In the genomic region with DNA sequence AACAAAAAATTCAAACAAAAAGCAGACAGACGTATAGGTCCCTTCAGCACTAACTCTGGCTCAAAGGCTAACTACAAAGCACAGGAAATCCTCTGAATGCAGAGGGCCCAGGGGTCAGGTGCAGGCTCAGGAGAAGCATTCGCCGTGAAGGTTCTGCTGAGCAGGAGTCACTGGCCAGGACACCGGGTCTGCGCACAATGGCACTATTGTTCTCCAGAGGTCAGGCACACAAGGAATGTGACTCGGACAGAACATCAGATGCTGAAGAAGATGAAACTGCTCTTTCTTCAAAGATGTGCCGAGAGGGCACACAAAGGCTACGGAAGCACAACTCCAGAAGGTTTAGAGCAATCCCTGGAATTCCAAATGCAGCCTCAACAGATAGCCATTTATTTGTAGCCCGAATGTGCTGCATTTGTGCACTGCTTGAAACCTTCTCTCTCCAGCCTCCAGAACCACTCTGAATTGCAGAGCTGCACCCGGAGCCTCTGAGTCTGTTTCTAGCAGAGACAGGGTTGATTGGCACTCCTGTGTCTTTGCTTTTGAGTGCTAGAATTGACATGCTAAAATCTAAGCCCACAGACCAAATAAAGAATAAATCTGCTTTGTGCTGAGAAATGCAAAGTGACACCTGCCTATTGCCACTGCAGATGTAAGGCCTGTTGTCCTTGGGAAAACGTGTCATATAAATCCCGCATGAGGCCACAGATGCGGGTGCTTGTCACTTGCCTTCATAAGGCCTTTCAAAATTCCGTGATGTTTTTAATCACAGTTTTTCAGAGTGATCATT, we compare ENCODE assay signal across 1 cellular context.
TF ChIP-seq lines count a peak whose summit lies in the region.

No MANE protein-coding gene starts in this region.

TF ChIP-seq in HepG2, 621 proteins besides CTCF, POLR2A, EP300 and RAD21 (continued from another document and continues in another):
- TF ChIP-seq MAF1 (CRISPR knock-in tag; IDR thresholded peaks at IDR 0.05; ENCODE audit: borderline replicate concordance) (no peak), ZNF577 (CRISPR knock-in tag; IDR thresholded peaks at IDR 0.05; ENCODE audit: borderline replicate concordance, low read depth) (no peak), ZNF556 (CRISPR knock-in tag; IDR thresholded peaks at IDR 0.05; ENCODE audit: borderline replicate concordance) (peak; percentile 55; the same call in 1 of the 2 replicates), TCF7L2 (IDR thresholded peaks at IDR 0.05; ENCODE audit: low read depth, low read length) (peak; percentile 67), ARHGAP35 (CRISPR knock-in tag; IDR thresholded peaks at IDR 0.05; ENCODE audit: borderline replicate concordance) (no peak), ZFAT (CRISPR knock-in tag; conservative IDR thresholded peaks at IDR 0.05) (no peak), ZNF441 (CRISPR knock-in tag; IDR thresholded peaks at IDR 0.05; ENCODE audit: borderline replicate concordance) (peak; percentile 42; the same call in 1 of the 2 replicates), HNF4A (CRISPR knock-in tag; IDR thresholded peaks at IDR 0.05) (peak; percentile 93), LCORL (IDR thresholded peaks at IDR 0.05) (no peak), LCORL (CRISPR knock-in tag; IDR thresholded peaks at IDR 0.05) (peak; percentile 69; the same call in 1 of the 2 replicates), RCOR2 (CRISPR knock-in tag; IDR thresholded peaks at IDR 0.05) (peak; percentile 96), SMARCE1 (IDR thresholded peaks at IDR 0.05; ENCODE audit: borderline replicate concordance) (no peak), TP53 (CRISPR knock-in tag; conservative IDR thresholded peaks at IDR 0.05) (no peak; the same call in 1 of the 2 replicates), MYC (CRISPR knock-in tag; IDR thresholded peaks at IDR 0.05; ENCODE audit: borderline replicate concordance) (peak; percentile 40; the same call in 1 of the 2 replicates), TBX2 (CRISPR knock-in tag; IDR thresholded peaks at IDR 0.05; ENCODE audit: borderline replicate concordance) (peak; percentile 89), SIX4 (CRISPR knock-in tag; IDR thresholded peaks at IDR 0.05) (peak; percentile 17; the same call in 1 of the 2 replicates), ZNF616 (CRISPR knock-in tag; IDR thresholded peaks at IDR 0.05; ENCODE audit: low read depth) (no peak), JUND (CRISPR knock-in tag; IDR thresholded peaks at IDR 0.05) (peak; percentile 23; the same call in 1 of the 2 replicates), CHD4 (IDR thresholded peaks at IDR 0.05; ENCODE audit: borderline replicate concordance, low read length) (no peak), HIVEP1 (CRISPR knock-in tag; IDR thresholded peaks at IDR 0.05) (0 out of 2 replicates have a peak, but pooled peaks have one; percentile 32), SKI (IDR thresholded peaks at IDR 0.05; ENCODE audit: partially characterized antibody) (peak; percentile 92), IKZF1 (IDR thresholded peaks at IDR 0.05) (no peak), ETV6 (CRISPR knock-in tag; conservative IDR thresholded peaks at IDR 0.05) (no peak), TOPORS (CRISPR knock-in tag; IDR thresholded peaks at IDR 0.05) (no peak), CREB1 (IDR thresholded peaks at IDR 0.05) (no peak), CREB1 (CRISPR knock-in tag; IDR thresholded peaks at IDR 0.05) (peak; percentile 52; the same call in 1 of the 2 replicates), ELF1 (CRISPR knock-in tag; IDR thresholded peaks at IDR 0.05) (no peak), TRIM24 (CRISPR knock-in tag; IDR thresholded peaks at IDR 0.05) (0 out of 2 replicates have a peak, but pooled peaks have one; percentile 55)
- TF ChIP-seq, protein P1, sequence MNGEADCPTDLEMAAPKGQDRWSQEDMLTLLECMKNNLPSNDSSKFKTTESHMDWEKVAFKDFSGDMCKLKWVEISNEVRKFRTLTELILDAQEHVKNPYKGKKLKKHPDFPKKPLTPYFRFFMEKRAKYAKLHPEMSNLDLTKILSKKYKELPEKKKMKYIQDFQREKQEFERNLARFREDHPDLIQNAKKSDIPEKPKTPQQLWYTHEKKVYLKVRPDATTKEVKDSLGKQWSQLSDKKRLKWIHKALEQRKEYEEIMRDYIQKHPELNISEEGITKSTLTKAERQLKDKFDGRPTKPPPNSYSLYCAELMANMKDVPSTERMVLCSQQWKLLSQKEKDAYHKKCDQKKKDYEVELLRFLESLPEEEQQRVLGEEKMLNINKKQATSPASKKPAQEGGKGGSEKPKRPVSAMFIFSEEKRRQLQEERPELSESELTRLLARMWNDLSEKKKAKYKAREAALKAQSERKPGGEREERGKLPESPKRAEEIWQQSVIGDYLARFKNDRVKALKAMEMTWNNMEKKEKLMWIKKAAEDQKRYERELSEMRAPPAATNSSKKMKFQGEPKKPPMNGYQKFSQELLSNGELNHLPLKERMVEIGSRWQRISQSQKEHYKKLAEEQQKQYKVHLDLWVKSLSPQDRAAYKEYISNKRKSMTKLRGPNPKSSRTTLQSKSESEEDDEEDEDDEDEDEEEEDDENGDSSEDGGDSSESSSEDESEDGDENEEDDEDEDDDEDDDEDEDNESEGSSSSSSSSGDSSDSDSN (CRISPR knock-in tag; IDR thresholded peaks at IDR 0.05), result peak; percentile 46; the same call in 1 of the 2 replicates
- TF ChIP-seq, protein P2, sequence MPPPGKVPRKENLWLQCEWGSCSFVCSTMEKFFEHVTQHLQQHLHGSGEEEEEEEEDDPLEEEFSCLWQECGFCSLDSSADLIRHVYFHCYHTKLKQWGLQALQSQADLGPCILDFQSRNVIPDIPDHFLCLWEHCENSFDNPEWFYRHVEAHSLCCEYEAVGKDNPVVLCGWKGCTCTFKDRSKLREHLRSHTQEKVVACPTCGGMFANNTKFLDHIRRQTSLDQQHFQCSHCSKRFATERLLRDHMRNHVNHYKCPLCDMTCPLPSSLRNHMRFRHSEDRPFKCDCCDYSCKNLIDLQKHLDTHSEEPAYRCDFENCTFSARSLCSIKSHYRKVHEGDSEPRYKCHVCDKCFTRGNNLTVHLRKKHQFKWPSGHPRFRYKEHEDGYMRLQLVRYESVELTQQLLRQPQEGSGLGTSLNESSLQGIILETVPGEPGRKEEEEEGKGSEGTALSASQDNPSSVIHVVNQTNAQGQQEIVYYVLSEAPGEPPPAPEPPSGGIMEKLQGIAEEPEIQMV (CRISPR knock-in tag; IDR thresholded peaks at IDR 0.05; ENCODE audit: low read depth), result 0 out of 2 replicates have a peak, but pooled peaks have one; percentile 37
- TF ChIP-seq, protein P3, sequence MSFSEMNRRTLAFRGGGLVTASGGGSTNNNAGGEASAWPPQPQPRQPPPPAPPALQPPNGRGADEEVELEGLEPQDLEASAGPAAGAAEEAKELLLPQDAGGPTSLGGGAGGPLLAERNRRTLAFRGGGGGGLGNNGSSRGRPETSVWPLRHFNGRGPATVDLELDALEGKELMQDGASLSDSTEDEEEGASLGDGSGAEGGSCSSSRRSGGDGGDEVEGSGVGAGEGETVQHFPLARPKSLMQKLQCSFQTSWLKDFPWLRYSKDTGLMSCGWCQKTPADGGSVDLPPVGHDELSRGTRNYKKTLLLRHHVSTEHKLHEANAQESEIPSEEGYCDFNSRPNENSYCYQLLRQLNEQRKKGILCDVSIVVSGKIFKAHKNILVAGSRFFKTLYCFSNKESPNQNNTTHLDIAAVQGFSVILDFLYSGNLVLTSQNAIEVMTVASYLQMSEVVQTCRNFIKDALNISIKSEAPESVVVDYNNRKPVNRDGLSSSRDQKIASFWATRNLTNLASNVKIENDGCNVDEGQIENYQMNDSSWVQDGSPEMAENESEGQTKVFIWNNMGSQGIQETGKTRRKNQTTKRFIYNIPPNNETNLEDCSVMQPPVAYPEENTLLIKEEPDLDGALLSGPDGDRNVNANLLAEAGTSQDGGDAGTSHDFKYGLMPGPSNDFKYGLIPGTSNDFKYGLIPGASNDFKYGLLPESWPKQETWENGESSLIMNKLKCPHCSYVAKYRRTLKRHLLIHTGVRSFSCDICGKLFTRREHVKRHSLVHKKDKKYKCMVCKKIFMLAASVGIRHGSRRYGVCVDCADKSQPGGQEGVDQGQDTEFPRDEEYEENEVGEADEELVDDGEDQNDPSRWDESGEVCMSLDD (CRISPR knock-in tag; IDR thresholded peaks at IDR 0.05; ENCODE audit: borderline replicate concordance), result no peak
- TF ChIP-seq, protein P4, sequence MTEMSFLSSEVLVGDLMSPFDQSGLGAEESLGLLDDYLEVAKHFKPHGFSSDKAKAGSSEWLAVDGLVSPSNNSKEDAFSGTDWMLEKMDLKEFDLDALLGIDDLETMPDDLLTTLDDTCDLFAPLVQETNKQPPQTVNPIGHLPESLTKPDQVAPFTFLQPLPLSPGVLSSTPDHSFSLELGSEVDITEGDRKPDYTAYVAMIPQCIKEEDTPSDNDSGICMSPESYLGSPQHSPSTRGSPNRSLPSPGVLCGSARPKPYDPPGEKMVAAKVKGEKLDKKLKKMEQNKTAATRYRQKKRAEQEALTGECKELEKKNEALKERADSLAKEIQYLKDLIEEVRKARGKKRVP (CRISPR knock-in tag; IDR thresholded peaks at IDR 0.05), result peak in 1 of 2 experiments; percentile 34; a peak in 1 of 4 replicates
- TF ChIP-seq, protein P5, sequence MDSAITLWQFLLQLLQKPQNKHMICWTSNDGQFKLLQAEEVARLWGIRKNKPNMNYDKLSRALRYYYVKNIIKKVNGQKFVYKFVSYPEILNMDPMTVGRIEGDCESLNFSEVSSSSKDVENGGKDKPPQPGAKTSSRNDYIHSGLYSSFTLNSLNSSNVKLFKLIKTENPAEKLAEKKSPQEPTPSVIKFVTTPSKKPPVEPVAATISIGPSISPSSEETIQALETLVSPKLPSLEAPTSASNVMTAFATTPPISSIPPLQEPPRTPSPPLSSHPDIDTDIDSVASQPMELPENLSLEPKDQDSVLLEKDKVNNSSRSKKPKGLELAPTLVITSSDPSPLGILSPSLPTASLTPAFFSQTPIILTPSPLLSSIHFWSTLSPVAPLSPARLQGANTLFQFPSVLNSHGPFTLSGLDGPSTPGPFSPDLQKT (CRISPR knock-in tag; IDR thresholded peaks at IDR 0.05; ENCODE audit: borderline replicate concordance), result no peak
- TF ChIP-seq, protein P6, sequence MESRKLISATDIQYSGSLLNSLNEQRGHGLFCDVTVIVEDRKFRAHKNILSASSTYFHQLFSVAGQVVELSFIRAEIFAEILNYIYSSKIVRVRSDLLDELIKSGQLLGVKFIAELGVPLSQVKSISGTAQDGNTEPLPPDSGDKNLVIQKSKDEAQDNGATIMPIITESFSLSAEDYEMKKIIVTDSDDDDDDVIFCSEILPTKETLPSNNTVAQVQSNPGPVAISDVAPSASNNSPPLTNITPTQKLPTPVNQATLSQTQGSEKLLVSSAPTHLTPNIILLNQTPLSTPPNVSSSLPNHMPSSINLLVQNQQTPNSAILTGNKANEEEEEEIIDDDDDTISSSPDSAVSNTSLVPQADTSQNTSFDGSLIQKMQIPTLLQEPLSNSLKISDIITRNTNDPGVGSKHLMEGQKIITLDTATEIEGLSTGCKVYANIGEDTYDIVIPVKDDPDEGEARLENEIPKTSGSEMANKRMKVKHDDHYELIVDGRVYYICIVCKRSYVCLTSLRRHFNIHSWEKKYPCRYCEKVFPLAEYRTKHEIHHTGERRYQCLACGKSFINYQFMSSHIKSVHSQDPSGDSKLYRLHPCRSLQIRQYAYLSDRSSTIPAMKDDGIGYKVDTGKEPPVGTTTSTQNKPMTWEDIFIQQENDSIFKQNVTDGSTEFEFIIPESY (CRISPR knock-in tag; IDR thresholded peaks at IDR 0.05), result peak; percentile 62
- TF ChIP-seq, protein P7, sequence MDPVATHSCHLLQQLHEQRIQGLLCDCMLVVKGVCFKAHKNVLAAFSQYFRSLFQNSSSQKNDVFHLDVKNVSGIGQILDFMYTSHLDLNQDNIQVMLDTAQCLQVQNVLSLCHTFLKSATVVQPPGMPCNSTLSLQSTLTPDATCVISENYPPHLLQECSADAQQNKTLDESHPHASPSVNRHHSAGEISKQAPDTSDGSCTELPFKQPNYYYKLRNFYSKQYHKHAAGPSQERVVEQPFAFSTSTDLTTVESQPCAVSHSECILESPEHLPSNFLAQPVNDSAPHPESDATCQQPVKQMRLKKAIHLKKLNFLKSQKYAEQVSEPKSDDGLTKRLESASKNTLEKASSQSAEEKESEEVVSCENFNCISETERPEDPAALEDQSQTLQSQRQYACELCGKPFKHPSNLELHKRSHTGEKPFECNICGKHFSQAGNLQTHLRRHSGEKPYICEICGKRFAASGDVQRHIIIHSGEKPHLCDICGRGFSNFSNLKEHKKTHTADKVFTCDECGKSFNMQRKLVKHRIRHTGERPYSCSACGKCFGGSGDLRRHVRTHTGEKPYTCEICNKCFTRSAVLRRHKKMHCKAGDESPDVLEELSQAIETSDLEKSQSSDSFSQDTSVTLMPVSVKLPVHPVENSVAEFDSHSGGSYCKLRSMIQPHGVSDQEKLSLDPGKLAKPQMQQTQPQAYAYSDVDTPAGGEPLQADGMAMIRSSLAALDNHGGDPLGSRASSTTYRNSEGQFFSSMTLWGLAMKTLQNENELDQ (CRISPR knock-in tag; IDR thresholded peaks at IDR 0.05; ENCODE audit: borderline replicate concordance), result no peak
- TF ChIP-seq, protein P8, sequence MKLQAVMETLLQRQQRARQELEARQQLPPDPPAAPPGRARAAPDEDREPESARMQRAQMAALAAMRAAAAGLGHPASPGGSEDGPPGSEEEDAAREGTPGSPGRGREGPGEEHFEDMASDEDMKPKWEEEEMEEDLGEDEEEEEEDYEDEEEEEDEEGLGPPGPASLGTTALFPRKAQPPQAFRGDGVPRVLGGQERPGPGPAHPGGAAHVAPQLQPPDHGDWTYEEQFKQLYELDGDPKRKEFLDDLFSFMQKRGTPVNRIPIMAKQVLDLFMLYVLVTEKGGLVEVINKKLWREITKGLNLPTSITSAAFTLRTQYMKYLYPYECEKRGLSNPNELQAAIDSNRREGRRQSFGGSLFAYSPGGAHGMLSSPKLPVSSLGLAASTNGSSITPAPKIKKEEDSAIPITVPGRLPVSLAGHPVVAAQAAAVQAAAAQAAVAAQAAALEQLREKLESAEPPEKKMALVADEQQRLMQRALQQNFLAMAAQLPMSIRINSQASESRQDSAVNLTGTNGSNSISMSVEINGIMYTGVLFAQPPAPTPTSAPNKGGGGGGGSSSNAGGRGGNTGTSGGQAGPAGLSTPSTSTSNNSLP (IDR thresholded peaks at IDR 0.05; ENCODE audit: low read depth, low read length), result peak; percentile 36
- TF ChIP-seq, protein P9, sequence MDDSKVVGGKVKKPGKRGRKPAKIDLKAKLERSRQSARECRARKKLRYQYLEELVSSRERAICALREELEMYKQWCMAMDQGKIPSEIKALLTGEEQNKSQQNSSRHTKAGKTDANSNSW (CRISPR knock-in tag; IDR thresholded peaks at IDR 0.05; ENCODE audit: borderline replicate concordance), result no peak
